In genomic region chr7:143362126-143362961, GRCh38 we compare ENCODE assay signal across 8 cellular contexts. TPM values are rescaled to one million over a fixed set of nuclear protein-coding genes. Genes with fewer than 3 reads are reported as not detected.
A peak's percentile ranks its signal among the peaks of the same experiment; 100 is the strongest.
DNase-seq lines count a peak whose midpoint lies in the region; ATAC-seq and TF ChIP-seq lines count a peak whose summit lies in the region.

FAM131B (minus strand) TSS chr7:143362713; CDS start chr7:143362603, 110 bp downstream.

- no peak within 1 kb of the TSS for H4K5ac ChIP-seq in mesendoderm (ENCODE audit: low read length)

- H3K56ac ChIP-seq in mesendoderm (ENCODE audit: low read length): peak within 1 kb of the TSS; percentile 87

- H3K4me1 ChIP-seq in mesendoderm (ENCODE audit: control insufficient read depth, low read depth, low read length): peaks cover 2% of the 10 kb centered on the region
- peaks cover 0 to 18% (median 14%) of the 10 kb centered on the region in 4 donors for H3K4me1 ChIP-seq in tibial artery

- intact Hi-C loops in dorsolateral prefrontal cortex (cut with DNase I): loop anchor here in 1 of 2 donors (5.0 kb wide), 1 partner anchor 75 kb away; the partner anchor contains the start of gene CASP2
- intact Hi-C loops in tibial artery (cut with DNase I; ENCODE audit: low total_unique reads): loop anchor here (5.0 to 10.0 kb wide), 2 partner anchors 52 to 70 kb away; no protein-coding TSS in a partner anchor

- ATAC-seq in GM19463 (IDR thresholded peaks at IDR 0.05; ENCODE audit: unreplicated experiment): peak; percentile 58

- H3K4ac ChIP-seq in mesendoderm (ENCODE audit: low read depth, low read length): no peak within 1 kb of the TSS

- H3K27ac ChIP-seq in dorsolateral prefrontal cortex (peak within 1 kb of the TSS; percentile 79 to 99 (median 97)), mesendoderm (ENCODE audit: low read depth, low read length) (peak within 1 kb of the TSS; percentile 54), tibial artery (no peak within 1 kb of the TSS)

- peak within 1 kb of the TSS; percentile 75 for H3K4me2 ChIP-seq in mesendoderm (ENCODE audit: low read length)

- H3K4me3 ChIP-seq in dorsolateral prefrontal cortex (peak within 1 kb of the TSS; percentile 45 to 95 (median 84)), mesendoderm (ENCODE audit: low read length) (peak within 1 kb of the TSS; percentile 77), tibial artery (peak within 1 kb of the TSS; percentile 56 to 62)

- H3K36me3 ChIP-seq in mesendoderm (ENCODE audit: control insufficient read depth, insufficient read depth, low read length): no peaks in the 10 kb centered on the region
- no peaks in the 10 kb centered on the region for H3K36me3 ChIP-seq in tibial artery

- peak within 1 kb of the TSS; percentile 76 for H3K18ac ChIP-seq in mesendoderm (ENCODE audit: low read length)

- H2BK15ac ChIP-seq in mesendoderm (replicated peaks; ENCODE audit: low read depth): no peak within 1 kb of the TSS

- no peaks in the 10 kb centered on the region for H3K79me2 ChIP-seq in mesendoderm (ENCODE audit: control insufficient read depth, insufficient read depth, low read length)

- no peak within 1 kb of the TSS for H4K8ac ChIP-seq in mesendoderm (ENCODE audit: low read depth, low read length)

- H3K27me3 ChIP-seq in dorsolateral prefrontal cortex (no peaks in the 10 kb centered on the region), mesendoderm (ENCODE audit: insufficient read depth, low read length, poor library complexity) (no peaks in the 10 kb centered on the region), tibial artery (peaks cover 0 to 26% of the 10 kb centered on the region in 2 donors)

- H3K9me3 ChIP-seq in tibial artery: no peaks in the 10 kb centered on the region

- no peak within 1 kb of the TSS for H2AK5ac ChIP-seq in mesendoderm (ENCODE audit: low read length)

- WGBS in mesendoderm (ENCODE audit: extremely low coverage, insufficient coverage, low lambda C conversion rate): no CpG with 5 or more reads among the region's 109 CpGs

- DNase-seq in Ammon's horn (ENCODE audit: low spot score) (peak; percentile 74), T-helper 1 cell (peak in 4 of 5 donors; percentile 19 to 53 (median 30)), dorsolateral prefrontal cortex (peak in 2 of 10 donors; percentile 76 to 80), mesendoderm (no peak), tibial artery (no peak), NCI-H187 (lab: John Stamatoyannopoulos, UW) (no peak), GDM1 (lab: John Stamatoyannopoulos, UW) (no peak)

- H2BK120ac ChIP-seq in mesendoderm (ENCODE audit: low read depth, low read length): no peak within 1 kb of the TSS

- TF ChIP-seq CTCF in dorsolateral prefrontal cortex (IDR thresholded peaks at IDR 0.05 in 54 of 56, conservative IDR thresholded peaks at IDR 0.05 in 2 of 56; ENCODE audit: low read depth in 1 of 56, partially characterized antibody in 56 of 56) (peak in 5 of 56 donors; percentile 14 to 22 (median 16)), tibial artery (IDR thresholded peaks at IDR 0.05) (no peak)

- H3K23ac ChIP-seq in mesendoderm (ENCODE audit: low read length): no peak within 1 kb of the TSS

- H2BK5ac ChIP-seq in mesendoderm (ENCODE audit: low read length): no peak within 1 kb of the TSS

- peak within 1 kb of the TSS; percentile 72 for H3K9ac ChIP-seq in mesendoderm (ENCODE audit: low read length)

- H3K79me1 ChIP-seq in mesendoderm (ENCODE audit: low read length): no peaks in the 10 kb centered on the region

RNA-seq across cellular contexts. Expression of gene FAM131B, which starts in this region (rescaled TPM):
- 100 to 1,000 TPM in 114 of 120 experiments, 10 to 100 TPM in 6; 83.0 to 177 (median 133) TPM for total RNA-seq in dorsolateral prefrontal cortex
- 10.5 TPM for polyA plus RNA-seq in mesendoderm (2013, experiment 1 of 2)
- 10.1 TPM for polyA plus RNA-seq in mesendoderm (2013, experiment 2 of 2)

Comparison
In these comparisons a context has a peak if more than half of its experiments do, and no peak if none do; other contexts are left out.
1. DNase-seq: peak in Ammon's horn (single experiment) and T-helper 1 cell (4 of 5); none in mesendoderm (single experiment), tibial artery (0 of 2), NCI-H187 (0 of 2) and GDM1 (single experiment).
2. H3K27ac ChIP-seq: peak in dorsolateral prefrontal cortex (59 of 59) and mesendoderm (single experiment); none in tibial artery (0 of 2).
3. Peak in every context shown above with its lines, with median percentiles within 50 percentile points of each other: H3K4me3 ChIP-seq.